In the genomic region with DNA sequence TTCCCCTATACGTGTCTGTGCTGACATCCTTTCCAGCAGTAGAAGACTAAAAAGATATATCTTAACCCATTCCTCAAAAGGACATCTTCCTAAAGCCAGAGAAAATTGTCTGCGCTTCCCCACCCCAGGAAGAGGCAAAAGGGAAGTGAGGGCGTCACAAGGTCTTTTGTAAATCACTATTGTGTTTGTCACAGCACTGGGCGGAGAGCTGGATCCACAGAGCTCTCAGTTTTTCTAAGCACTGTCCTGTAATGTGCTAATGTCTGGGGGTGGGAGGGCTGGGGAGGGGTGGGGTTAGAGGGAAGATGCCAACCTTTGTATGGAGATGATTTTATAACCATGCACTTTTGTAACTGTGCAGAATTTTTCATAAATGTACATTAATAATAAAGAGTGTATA, we compare ENCODE assay signal across 1 cellular context.
TF ChIP-seq lines count a peak whose summit lies in the region.

No MANE protein-coding gene starts in this region.

TF ChIP-seq in GM23338, 12 proteins besides CTCF, POLR2A, EP300 and RAD21 (continued from another document):
- TF ChIP-seq, protein P1, sequence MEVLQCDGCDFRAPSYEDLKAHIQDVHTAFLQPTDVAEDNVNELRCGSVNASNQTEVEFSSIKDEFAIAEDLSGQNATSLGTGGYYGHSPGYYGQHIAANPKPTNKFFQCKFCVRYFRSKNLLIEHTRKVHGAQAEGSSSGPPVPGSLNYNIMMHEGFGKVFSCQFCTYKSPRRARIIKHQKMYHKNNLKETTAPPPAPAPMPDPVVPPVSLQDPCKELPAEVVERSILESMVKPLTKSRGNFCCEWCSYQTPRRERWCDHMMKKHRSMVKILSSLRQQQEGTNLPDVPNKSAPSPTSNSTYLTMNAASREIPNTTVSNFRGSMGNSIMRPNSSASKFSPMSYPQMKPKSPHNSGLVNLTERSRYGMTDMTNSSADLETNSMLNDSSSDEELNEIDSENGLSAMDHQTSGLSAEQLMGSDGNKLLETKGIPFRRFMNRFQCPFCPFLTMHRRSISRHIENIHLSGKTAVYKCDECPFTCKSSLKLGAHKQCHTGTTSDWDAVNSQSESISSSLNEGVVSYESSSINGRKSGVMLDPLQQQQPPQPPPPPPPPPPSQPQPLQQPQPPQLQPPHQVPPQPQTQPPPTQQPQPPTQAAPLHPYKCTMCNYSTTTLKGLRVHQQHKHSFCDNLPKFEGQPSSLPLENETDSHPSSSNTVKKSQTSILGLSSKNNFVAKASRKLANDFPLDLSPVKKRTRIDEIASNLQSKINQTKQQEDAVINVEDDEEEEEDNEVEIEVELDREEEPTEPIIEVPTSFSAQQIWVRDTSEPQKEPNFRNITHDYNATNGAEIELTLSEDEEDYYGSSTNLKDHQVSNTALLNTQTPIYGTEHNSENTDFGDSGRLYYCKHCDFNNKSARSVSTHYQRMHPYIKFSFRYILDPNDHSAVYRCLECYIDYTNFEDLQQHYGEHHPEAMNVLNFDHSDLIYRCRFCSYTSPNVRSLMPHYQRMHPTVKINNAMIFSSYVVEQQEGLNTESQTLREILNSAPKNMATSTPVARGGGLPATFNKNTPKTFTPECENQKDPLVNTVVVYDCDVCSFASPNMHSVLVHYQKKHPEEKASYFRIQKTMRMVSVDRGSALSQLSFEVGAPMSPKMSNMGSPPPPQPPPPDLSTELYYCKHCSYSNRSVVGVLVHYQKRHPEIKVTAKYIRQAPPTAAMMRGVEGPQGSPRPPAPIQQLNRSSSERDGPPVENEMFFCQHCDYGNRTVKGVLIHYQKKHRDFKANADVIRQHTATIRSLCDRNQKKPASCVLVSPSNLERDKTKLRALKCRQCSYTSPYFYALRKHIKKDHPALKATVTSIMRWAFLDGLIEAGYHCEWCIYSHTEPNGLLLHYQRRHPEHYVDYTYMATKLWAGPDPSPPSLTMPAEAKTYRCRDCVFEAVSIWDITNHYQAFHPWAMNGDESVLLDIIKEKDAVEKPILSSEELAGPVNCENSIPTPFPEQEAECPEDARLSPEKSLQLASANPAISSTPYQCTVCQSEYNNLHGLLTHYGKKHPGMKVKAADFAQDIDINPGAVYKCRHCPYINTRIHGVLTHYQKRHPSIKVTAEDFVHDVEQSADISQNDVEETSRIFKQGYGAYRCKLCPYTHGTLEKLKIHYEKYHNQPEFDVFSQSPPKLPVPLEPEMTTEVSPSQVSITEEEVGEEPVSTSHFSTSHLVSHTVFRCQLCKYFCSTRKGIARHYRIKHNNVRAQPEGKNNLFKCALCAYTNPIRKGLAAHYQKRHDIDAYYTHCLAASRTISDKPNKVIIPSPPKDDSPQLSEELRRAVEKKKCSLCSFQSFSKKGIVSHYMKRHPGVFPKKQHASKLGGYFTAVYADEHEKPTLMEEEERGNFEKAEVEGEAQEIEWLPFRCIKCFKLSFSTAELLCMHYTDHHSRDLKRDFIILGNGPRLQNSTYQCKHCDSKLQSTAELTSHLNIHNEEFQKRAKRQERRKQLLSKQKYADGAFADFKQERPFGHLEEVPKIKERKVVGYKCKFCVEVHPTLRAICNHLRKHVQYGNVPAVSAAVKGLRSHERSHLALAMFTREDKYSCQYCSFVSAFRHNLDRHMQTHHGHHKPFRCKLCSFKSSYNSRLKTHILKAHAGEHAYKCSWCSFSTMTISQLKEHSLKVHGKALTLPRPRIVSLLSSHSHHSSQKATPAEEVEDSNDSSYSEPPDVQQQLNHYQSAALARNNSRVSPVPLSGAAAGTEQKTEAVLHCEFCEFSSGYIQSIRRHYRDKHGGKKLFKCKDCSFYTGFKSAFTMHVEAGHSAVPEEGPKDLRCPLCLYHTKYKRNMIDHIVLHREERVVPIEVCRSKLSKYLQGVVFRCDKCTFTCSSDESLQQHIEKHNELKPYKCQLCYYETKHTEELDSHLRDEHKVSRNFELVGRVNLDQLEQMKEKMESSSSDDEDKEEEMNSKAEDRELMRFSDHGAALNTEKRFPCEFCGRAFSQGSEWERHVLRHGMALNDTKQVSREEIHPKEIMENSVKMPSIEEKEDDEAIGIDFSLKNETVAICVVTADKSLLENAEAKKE (CRISPR knock-in tag; IDR thresholded peaks at IDR 0.05) = no peak
- TF ChIP-seq CREB1 (CRISPR knock-in tag; IDR thresholded peaks at IDR 0.05; ENCODE audit: low read depth) (no peak), REST (IDR thresholded peaks at IDR 0.05; ENCODE audit: unreplicated experiment) (no peak)
